ENCODE assay signal across 11 cellular contexts in genomic region chr1:155253797-155254196, GRCh38. TPM values are rescaled to one million over a fixed set of nuclear protein-coding genes. Genes with fewer than 3 reads are reported as not detected.
DNase-seq lines count a peak whose midpoint lies in the region; ATAC-seq lines count a peak whose summit lies in the region.
"Had no signal": no experiment of that assay in that cellular context is flagged by ENCODE, and none has a peak within 500 bp of the region (broad histone marks: within the 10 kb centered on the region; RNA-seq: fewer than 3 reads in every experiment).

No MANE protein-coding gene starts in this region.

- H3K27me3 Mint-ChIP-seq in activated CD8-positive, alpha-beta memory T cell treated with anti-CD3 and anti-CD28 coated beads, Interleukin-2, amount 10 ng/mL, durations not matched to agents 7 days and 5 days, result no peaks in the 10 kb centered on the region
- no peaks in the 10 kb centered on the region for H3K27me3 Mint-ChIP-seq in activated T-helper 17 cell treated with anti-CD3 and anti-CD28 coated beads, Interleukin-2, amount 50 U/mL, for 72 hours

- H3K9me3 ChIP-seq in iPS-15b (ENCODE audit: control insufficient read depth, insufficient read depth, low read length), result no peaks in the 10 kb centered on the region
- H3K9me3 ChIP-seq in subcutaneous abdominal adipose tissue (ENCODE audit: control insufficient read depth in 5 of 5, low read length in 5 of 5), result no peaks in the 10 kb centered on the region

- no peak for ATAC-seq in activated CD8-positive, alpha-beta memory T cell treated with anti-CD3 and anti-CD28 coated beads, Interleukin-2, amount 10 ng/mL, durations not matched to agents 7 days and 5 days
- ATAC-seq in activated T-helper 17 cell treated with anti-CD3 and anti-CD28 coated beads, Interleukin-2, amount 50 U/mL, for 72 hours (replicated peaks), result no peak
- ATAC-seq in HG03565 (IDR thresholded peaks at IDR 0.05; ENCODE audit: unreplicated experiment) (no peak), GM21717 (IDR thresholded peaks at IDR 0.05; ENCODE audit: unreplicated experiment) (no peak)

- H3K9me3 Mint-ChIP-seq in activated CD8-positive, alpha-beta memory T cell treated with anti-CD3 and anti-CD28 coated beads, Interleukin-2, amount 10 ng/mL, durations not matched to agents 7 days and 5 days (ENCODE audit: low read depth), result no peaks in the 10 kb centered on the region
- H3K9me3 Mint-ChIP-seq in activated T-helper 17 cell treated with anti-CD3 and anti-CD28 coated beads, Interleukin-2, amount 50 U/mL, for 72 hours, result no peaks in the 10 kb centered on the region
- H3K9me3 Mint-ChIP-seq: CD14-positive monocyte had no signal

- no peak for DNase-seq in activated CD8-positive, alpha-beta memory T cell treated with anti-CD3 and anti-CD28 coated beads, Interleukin-2, amount 10 ng/mL, durations not matched to agents 7 days and 5 days
- DNase-seq in activated CD8-positive, alpha-beta memory T cell treated with anti-CD3 and anti-CD28 coated beads, Interleukin-2, amount 50 U/mL, for 48 hours, result no peak
- no peak for DNase-seq in GM19240 (ENCODE audit: insufficient read length, low spot score)
- DNase-seq: GOT3, NCI-H2171 treated with DMSO at 0.1 percent for 48 hours had no signal

- no peak overlapping the region for H3K27ac Mint-ChIP-seq in activated CD8-positive, alpha-beta memory T cell treated with anti-CD3 and anti-CD28 coated beads, Interleukin-2, amount 10 ng/mL, durations not matched to agents 7 days and 5 days
- H3K27ac Mint-ChIP-seq in activated T-helper 17 cell treated with anti-CD3 and anti-CD28 coated beads, Interleukin-2, amount 50 U/mL, for 72 hours, result peak overlapping the region; percentile 85

- H3K27me3 ChIP-seq in iPS-15b (ENCODE audit: control insufficient read depth, insufficient read depth, low read length) (no peaks in the 10 kb centered on the region), subcutaneous abdominal adipose tissue (ENCODE audit: control insufficient read depth in 5 of 5, insufficient read depth in 4 of 5, low read length in 5 of 5) (no peaks in the 10 kb centered on the region)

- H3K9ac ChIP-seq in iPS-15b (ENCODE audit: low read depth, low read length) (no peak overlapping the region), subcutaneous abdominal adipose tissue (ENCODE audit: low read length in 5 of 5) (peak overlapping the region in 2 of 5 donors; percentile 12 to 98)

- H3K4me3 Mint-ChIP-seq in activated CD8-positive, alpha-beta memory T cell treated with anti-CD3 and anti-CD28 coated beads, Interleukin-2, amount 10 ng/mL, durations not matched to agents 7 days and 5 days, result peak overlapping the region; percentile 71
- peak overlapping the region; percentile 84 for H3K4me3 Mint-ChIP-seq in activated T-helper 17 cell treated with anti-CD3 and anti-CD28 coated beads, Interleukin-2, amount 50 U/mL, for 72 hours

- peak overlapping the region; percentile 79 for H3K4me3 ChIP-seq in iPS-15b (ENCODE audit: low read depth, low read length)
- peak overlapping the region in 4 of 5 donors; percentile 10 to 88 (median 46) for H3K4me3 ChIP-seq in subcutaneous abdominal adipose tissue (ENCODE audit: low read depth in 1 of 5, low read length in 5 of 5)

- H3K4me1 Mint-ChIP-seq in activated CD8-positive, alpha-beta memory T cell treated with anti-CD3 and anti-CD28 coated beads, Interleukin-2, amount 10 ng/mL, durations not matched to agents 7 days and 5 days, result peaks cover 31% of the 10 kb centered on the region
- H3K4me1 Mint-ChIP-seq in activated T-helper 17 cell treated with anti-CD3 and anti-CD28 coated beads, Interleukin-2, amount 50 U/mL, for 72 hours, result peaks cover 24% of the 10 kb centered on the region

- CTCF ChIA-PET in activated CD8-positive, alpha-beta memory T cell treated with anti-CD3 and anti-CD28 coated beads, Interleukin-2, amount 10 ng/mL, durations not matched to agents 7 days and 5 days (lab: Charles Lee), result interaction anchor here (5.8 kb wide), 1 partner anchor 69 kb away, joined by 160 read pairs; the partner anchor contains the start of gene RUSC1

- H3K36me3 ChIP-seq in iPS-15b (ENCODE audit: control insufficient read depth, insufficient read depth, low read length), result peaks cover 4% of the 10 kb centered on the region
- peaks cover 2 to 18% (median 16%) of the 10 kb centered on the region in 5 donors for H3K36me3 ChIP-seq in subcutaneous abdominal adipose tissue (ENCODE audit: control insufficient read depth in 5 of 5, insufficient read depth in 5 of 5, low read length in 5 of 5)

- no peak overlapping the region for H3K27ac ChIP-seq in subcutaneous abdominal adipose tissue (ENCODE audit: low read depth, low read length)

- H3K4me1 ChIP-seq in iPS-15b (ENCODE audit: control insufficient read depth, insufficient read depth, low read length) (no peaks in the 10 kb centered on the region), subcutaneous abdominal adipose tissue (ENCODE audit: control insufficient read depth in 5 of 5, insufficient read depth in 5 of 5, low read length in 5 of 5) (peaks cover 9 to 45% (median 33%) of the 10 kb centered on the region in 5 donors)

- peaks cover 13% of the 10 kb centered on the region for H3K36me3 Mint-ChIP-seq in activated CD8-positive, alpha-beta memory T cell treated with anti-CD3 and anti-CD28 coated beads, Interleukin-2, amount 10 ng/mL, durations not matched to agents 7 days and 5 days
- peaks cover 34% of the 10 kb centered on the region for H3K36me3 Mint-ChIP-seq in activated T-helper 17 cell treated with anti-CD3 and anti-CD28 coated beads, Interleukin-2, amount 50 U/mL, for 72 hours (ENCODE audit: low read depth)

RNA-seq across cellular contexts. Expression of gene ENTREP3, which starts 1.5 kb away (rescaled TPM):
- total RNA-seq in activated CD8-positive, alpha-beta memory T cell treated with anti-CD3 and anti-CD28 coated beads, Interleukin-2, amount 10 ng/mL, durations not matched to agents 7 days and 5 days, result 10 to 100 TPM; 30.7 to 32.3 TPM
- 10 to 100 TPM; 20.7 to 32.1 TPM for total RNA-seq in activated T-helper 17 cell treated with anti-CD3 and anti-CD28 coated beads, Interleukin-2, amount 50 U/mL, for 72 hours

RNA-seq across cellular contexts. Expression of gene SCAMP3, which starts 8.4 kb away (rescaled TPM):
- 100 to 1,000 TPM in 1 of 2 experiments, 10 to 100 TPM in 1; 82.0 to 108 TPM for total RNA-seq in activated CD8-positive, alpha-beta memory T cell treated with anti-CD3 and anti-CD28 coated beads, Interleukin-2, amount 10 ng/mL, durations not matched to agents 7 days and 5 days
- total RNA-seq in activated T-helper 17 cell treated with anti-CD3 and anti-CD28 coated beads, Interleukin-2, amount 50 U/mL, for 72 hours, result 100 to 1,000 TPM in 1 of 2 donors, 10 to 100 TPM in 1; 84.0 to 123 TPM

RNA-seq across cellular contexts. Expression of gene CLK2, which starts 19.5 kb away (rescaled TPM):
- 100 to 1,000 TPM in 1 of 2 experiments, 10 to 100 TPM in 1; 94.8 to 108 TPM for total RNA-seq in activated CD8-positive, alpha-beta memory T cell treated with anti-CD3 and anti-CD28 coated beads, Interleukin-2, amount 10 ng/mL, durations not matched to agents 7 days and 5 days
- 100 to 1,000 TPM in 1 of 2 donors, 10 to 100 TPM in 1; 87.7 to 131 TPM for total RNA-seq in activated T-helper 17 cell treated with anti-CD3 and anti-CD28 coated beads, Interleukin-2, amount 50 U/mL, for 72 hours

RNA-seq across cellular contexts. Expression of gene HCN3, which starts 23.5 kb away (rescaled TPM):
- 1 to 10 TPM; 5.4 to 6.1 TPM for total RNA-seq in activated CD8-positive, alpha-beta memory T cell treated with anti-CD3 and anti-CD28 coated beads, Interleukin-2, amount 10 ng/mL, durations not matched to agents 7 days and 5 days
- 1 to 10 TPM; 4.1 to 6.0 TPM for total RNA-seq in activated T-helper 17 cell treated with anti-CD3 and anti-CD28 coated beads, Interleukin-2, amount 50 U/mL, for 72 hours

RNA-seq across cellular contexts. Expression of gene MTX1, which starts 45.3 kb away (rescaled TPM):
- total RNA-seq in activated CD8-positive, alpha-beta memory T cell treated with anti-CD3 and anti-CD28 coated beads, Interleukin-2, amount 10 ng/mL, durations not matched to agents 7 days and 5 days, result 10 to 100 TPM; 39.0 to 48.6 TPM
- total RNA-seq in activated T-helper 17 cell treated with anti-CD3 and anti-CD28 coated beads, Interleukin-2, amount 50 U/mL, for 72 hours, result 10 to 100 TPM; 31.3 to 59.9 TPM
